In the genomic region with DNA sequence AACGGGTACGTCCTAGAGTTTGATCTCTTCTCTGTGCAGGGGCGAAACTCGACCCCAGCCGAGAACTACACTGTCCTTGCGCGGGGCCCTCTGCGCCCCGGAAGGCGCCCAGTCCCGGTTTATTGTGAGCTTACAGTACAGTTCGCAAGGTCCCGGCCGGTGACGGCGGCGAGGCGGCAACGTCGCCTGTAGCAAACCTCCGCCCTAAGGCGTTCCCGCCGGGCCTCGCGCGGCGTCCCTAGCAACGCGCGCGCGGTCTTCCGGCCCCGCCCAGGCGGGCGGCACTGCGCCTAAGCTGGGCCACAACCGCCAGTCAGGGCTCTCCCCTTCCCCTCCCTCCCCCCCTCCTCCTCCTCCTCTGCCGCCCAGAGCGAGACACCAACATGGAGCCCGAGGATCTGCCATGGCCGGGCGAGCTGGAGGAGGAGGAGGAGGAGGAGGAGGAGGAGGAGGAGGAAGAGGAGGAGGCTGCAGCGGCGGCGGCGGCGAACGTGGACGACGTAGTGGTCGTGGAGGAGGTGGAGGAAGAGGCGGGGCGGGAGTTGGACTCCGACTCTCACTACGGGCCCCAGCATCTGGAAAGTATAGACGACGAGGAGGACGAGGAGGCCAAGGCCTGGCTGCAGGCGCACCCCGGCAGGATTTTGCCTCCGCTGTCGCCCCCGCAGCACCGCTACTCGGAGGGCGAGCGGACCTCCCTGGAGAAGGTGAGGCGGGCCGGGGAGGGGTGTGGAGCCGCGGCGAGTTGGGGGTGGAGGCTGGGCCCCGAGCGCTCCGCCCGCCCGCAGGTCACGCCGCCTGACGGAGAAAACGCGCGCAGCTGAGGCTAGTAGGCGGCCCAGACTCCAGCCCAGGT, we compare ENCODE assay signal across 1 cellular context.
TF ChIP-seq lines count a peak whose summit lies in the region.

A gene with protein sequence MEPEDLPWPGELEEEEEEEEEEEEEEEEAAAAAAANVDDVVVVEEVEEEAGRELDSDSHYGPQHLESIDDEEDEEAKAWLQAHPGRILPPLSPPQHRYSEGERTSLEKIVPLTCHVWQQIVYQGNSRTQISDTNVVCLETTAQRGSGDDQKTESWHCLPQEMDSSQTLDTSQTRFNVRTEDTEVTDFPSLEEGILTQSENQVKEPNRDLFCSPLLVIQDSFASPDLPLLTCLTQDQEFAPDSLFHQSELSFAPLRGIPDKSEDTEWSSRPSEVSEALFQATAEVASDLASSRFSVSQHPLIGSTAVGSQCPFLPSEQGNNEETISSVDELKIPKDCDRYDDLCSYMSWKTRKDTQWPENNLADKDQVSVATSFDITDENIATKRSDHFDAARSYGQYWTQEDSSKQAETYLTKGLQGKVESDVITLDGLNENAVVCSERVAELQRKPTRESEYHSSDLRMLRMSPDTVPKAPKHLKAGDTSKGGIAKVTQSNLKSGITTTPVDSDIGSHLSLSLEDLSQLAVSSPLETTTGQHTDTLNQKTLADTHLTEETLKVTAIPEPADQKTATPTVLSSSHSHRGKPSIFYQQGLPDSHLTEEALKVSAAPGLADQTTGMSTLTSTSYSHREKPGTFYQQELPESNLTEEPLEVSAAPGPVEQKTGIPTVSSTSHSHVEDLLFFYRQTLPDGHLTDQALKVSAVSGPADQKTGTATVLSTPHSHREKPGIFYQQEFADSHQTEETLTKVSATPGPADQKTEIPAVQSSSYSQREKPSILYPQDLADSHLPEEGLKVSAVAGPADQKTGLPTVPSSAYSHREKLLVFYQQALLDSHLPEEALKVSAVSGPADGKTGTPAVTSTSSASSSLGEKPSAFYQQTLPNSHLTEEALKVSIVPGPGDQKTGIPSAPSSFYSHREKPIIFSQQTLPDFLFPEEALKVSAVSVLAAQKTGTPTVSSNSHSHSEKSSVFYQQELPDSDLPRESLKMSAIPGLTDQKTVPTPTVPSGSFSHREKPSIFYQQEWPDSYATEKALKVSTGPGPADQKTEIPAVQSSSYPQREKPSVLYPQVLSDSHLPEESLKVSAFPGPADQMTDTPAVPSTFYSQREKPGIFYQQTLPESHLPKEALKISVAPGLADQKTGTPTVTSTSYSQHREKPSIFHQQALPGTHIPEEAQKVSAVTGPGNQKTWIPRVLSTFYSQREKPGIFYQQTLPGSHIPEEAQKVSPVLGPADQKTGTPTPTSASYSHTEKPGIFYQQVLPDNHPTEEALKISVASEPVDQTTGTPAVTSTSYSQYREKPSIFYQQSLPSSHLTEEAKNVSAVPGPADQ (N-terminal part only) (plus strand): TSS at position 351 of the 856 bp plus-strand sequence. CDS start 33 bp downstream, at position 384.

TF ChIP-seq in HEK293, 187 proteins besides CTCF, POLR2A, EP300 and RAD21 (continued from another document):
- TF ChIP-seq, protein P1, sequence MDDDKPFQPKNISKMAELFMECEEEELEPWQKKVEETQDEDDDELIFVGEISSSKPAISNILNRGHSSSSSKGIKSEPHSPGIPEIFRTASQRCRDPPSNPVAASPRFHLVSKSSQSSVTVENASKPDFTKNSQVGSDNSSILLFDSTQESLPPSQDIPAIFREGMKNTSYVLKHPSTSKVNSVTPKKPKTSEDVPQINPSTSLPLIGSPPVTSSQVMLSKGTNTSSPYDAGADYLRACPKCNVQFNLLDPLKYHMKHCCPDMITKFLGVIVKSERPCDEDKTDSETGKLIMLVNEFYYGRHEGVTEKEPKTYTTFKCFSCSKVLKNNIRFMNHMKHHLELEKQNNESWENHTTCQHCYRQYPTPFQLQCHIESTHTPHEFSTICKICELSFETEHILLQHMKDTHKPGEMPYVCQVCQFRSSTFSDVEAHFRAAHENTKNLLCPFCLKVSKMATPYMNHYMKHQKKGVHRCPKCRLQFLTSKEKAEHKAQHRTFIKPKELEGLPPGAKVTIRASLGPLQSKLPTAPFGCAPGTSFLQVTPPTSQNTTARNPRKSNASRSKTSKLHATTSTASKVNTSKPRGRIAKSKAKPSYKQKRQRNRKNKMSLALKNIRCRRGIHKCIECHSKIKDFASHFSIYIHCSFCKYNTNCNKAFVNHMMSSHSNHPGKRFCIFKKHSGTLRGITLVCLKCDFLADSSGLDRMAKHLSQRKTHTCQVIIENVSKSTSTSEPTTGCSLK (tag by site-specific recombination; IDR thresholded peaks at IDR 0.05), result no peak
- TF ChIP-seq ZBTB48 (tag by site-specific recombination; IDR thresholded peaks at IDR 0.05) (no peak), HOXD13 (CRISPR knock-in tag; IDR thresholded peaks at IDR 0.05; ENCODE audit: borderline replicate concordance) (no peak), ZNF610 (tag by site-specific recombination; IDR thresholded peaks at IDR 0.05; ENCODE audit: borderline replicate concordance) (0 out of 2 replicates have a peak, but pooled peaks have one; percentile 24), ZNF600 (tag by site-specific recombination; IDR thresholded peaks at IDR 0.05) (peak; percentile 66), ZNF341 (tag by site-specific recombination; IDR thresholded peaks at IDR 0.05; ENCODE audit: low read depth) (0 out of 2 replicates have a peak, but pooled peaks have one; percentile 18), ZBTB20 (tag by site-specific recombination; IDR thresholded peaks at IDR 0.05) (peak; percentile 76), ZNF621 (tag by site-specific recombination; IDR thresholded peaks at IDR 0.05) (no peak), ZNF19 (tag by site-specific recombination; IDR thresholded peaks at IDR 0.05; ENCODE audit: low read depth) (no peak)
- TF ChIP-seq, protein P2, sequence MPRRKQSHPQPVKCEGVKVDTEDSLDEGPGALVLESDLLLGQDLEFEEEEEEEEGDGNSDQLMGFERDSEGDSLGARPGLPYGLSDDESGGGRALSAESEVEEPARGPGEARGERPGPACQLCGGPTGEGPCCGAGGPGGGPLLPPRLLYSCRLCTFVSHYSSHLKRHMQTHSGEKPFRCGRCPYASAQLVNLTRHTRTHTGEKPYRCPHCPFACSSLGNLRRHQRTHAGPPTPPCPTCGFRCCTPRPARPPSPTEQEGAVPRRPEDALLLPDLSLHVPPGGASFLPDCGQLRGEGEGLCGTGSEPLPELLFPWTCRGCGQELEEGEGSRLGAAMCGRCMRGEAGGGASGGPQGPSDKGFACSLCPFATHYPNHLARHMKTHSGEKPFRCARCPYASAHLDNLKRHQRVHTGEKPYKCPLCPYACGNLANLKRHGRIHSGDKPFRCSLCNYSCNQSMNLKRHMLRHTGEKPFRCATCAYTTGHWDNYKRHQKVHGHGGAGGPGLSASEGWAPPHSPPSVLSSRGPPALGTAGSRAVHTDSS (tag by site-specific recombination; IDR thresholded peaks at IDR 0.05), result peak; percentile 98
- TF ChIP-seq, protein P3, sequence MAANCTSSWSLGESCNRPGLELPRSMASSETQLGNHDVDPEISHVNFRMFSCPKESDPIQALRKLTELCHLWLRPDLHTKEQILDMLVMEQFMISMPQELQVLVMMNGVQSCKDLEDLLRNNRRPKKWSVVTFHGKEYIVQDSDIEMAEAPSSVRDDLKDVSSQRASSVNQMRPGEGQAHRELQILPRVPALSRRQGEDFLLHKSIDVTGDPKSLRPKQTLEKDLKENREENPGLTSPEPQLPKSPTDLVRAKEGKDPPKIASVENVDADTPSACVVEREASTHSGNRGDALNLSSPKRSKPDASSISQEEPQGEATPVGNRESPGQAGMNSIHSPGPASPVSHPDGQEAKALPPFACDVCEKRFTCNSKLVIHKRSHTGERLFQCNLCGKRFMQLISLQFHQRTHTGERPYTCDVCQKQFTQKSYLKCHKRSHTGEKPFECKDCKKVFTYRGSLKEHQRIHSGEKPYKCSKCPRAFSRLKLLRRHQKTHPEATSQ (tag by site-specific recombination; IDR thresholded peaks at IDR 0.05), result peak; percentile 73; the same call in 1 of the 2 replicates
- TF ChIP-seq, protein P4, sequence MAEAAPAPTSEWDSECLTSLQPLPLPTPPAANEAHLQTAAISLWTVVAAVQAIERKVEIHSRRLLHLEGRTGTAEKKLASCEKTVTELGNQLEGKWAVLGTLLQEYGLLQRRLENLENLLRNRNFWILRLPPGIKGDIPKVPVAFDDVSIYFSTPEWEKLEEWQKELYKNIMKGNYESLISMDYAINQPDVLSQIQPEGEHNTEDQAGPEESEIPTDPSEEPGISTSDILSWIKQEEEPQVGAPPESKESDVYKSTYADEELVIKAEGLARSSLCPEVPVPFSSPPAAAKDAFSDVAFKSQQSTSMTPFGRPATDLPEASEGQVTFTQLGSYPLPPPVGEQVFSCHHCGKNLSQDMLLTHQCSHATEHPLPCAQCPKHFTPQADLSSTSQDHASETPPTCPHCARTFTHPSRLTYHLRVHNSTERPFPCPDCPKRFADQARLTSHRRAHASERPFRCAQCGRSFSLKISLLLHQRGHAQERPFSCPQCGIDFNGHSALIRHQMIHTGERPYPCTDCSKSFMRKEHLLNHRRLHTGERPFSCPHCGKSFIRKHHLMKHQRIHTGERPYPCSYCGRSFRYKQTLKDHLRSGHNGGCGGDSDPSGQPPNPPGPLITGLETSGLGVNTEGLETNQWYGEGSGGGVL (tag by site-specific recombination; IDR thresholded peaks at IDR 0.05), result peak; percentile 78
- TF ChIP-seq, protein P5, sequence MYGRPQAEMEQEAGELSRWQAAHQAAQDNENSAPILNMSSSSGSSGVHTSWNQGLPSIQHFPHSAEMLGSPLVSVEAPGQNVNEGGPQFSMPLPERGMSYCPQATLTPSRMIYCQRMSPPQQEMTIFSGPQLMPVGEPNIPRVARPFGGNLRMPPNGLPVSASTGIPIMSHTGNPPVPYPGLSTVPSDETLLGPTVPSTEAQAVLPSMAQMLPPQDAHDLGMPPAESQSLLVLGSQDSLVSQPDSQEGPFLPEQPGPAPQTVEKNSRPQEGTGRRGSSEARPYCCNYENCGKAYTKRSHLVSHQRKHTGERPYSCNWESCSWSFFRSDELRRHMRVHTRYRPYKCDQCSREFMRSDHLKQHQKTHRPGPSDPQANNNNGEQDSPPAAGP (tag by site-specific recombination; IDR thresholded peaks at IDR 0.05), result 0 out of 2 replicates have a peak, but pooled peaks have one; percentile 65
- TF ChIP-seq, protein P6, sequence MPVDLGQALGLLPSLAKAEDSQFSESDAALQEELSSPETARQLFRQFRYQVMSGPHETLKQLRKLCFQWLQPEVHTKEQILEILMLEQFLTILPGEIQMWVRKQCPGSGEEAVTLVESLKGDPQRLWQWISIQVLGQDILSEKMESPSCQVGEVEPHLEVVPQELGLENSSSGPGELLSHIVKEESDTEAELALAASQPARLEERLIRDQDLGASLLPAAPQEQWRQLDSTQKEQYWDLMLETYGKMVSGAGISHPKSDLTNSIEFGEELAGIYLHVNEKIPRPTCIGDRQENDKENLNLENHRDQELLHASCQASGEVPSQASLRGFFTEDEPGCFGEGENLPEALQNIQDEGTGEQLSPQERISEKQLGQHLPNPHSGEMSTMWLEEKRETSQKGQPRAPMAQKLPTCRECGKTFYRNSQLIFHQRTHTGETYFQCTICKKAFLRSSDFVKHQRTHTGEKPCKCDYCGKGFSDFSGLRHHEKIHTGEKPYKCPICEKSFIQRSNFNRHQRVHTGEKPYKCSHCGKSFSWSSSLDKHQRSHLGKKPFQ (tag by site-specific recombination; IDR thresholded peaks at IDR 0.05), result no peak
- TF ChIP-seq, protein P7, sequence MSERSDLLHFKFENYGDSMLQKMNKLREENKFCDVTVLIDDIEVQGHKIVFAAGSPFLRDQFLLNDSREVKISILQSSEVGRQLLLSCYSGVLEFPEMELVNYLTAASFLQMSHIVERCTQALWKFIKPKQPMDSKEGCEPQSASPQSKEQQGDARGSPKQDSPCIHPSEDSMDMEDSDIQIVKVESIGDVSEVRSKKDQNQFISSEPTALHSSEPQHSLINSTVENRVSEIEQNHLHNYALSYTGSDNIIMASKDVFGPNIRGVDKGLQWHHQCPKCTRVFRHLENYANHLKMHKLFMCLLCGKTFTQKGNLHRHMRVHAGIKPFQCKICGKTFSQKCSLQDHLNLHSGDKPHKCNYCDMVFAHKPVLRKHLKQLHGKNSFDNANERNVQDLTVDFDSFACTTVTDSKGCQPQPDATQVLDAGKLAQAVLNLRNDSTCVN (tag by site-specific recombination; optimal IDR thresholded peaks at IDR 0.05), result peak; percentile 82
